In the genomic region with DNA sequence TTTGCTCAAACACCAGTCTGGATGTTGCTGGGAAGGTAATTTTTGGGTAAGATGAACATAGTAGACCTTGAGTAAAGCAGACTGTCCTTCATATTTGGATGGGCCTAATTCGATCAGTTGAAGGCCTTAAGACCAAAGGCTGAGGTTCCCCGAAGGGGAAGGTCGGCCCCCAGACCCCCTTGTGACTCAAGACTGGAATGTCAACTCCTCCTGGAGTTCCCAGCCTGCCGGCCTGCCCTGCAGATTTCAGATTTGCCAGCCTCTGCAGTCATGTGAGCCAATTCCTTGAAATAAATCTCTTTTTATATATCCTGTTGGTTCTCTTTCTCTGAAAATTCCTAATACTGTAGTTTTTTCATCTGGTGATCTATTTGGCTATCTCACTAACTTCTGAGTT, we compare ENCODE assay signal across 23 cellular contexts.
"Had no signal": no experiment of that assay in that cellular context is flagged by ENCODE, and none has a peak within 500 bp of the region (broad histone marks: within the 10 kb centered on the region; RNA-seq: fewer than 3 reads in every experiment).

No MANE protein-coding gene starts in this region.

- H3K4me3 Mint-ChIP-seq: activated CD4-positive, alpha-beta T cell treated with anti-CD3 and anti-CD28 coated beads, Interleukin-2, amount 10 ng/mL, durations not matched to agents 24 days and 14 days; naive B cell; T-helper 17 cell; type B pancreatic cell had no signal

- H3K9me3 ChIP-seq: lower lobe of right lung, ovary, psoas muscle, right atrium auricular region, thoracic aorta, vagina had no signal

- H3K9me3 Mint-ChIP-seq: type B pancreatic cell had no signal

- FAIRE-seq: keratinocyte had no signal

- H3K27ac Mint-ChIP-seq: naive B cell, T-helper 17 cell, type B pancreatic cell had no signal

- H3K4me3 ChIP-seq: heart right ventricle, lower lobe of right lung, ovary, psoas muscle, right atrium auricular region, thoracic aorta, vagina had no signal

- H3K27me3 Mint-ChIP-seq: activated CD4-positive, alpha-beta T cell treated with anti-CD3 and anti-CD28 coated beads, Interleukin-2, amount 10 ng/mL, durations not matched to agents 24 days and 14 days; T-helper 17 cell; type B pancreatic cell had no signal

- H3K4me1 ChIP-seq: heart right ventricle, lower lobe of right lung, psoas muscle, right atrium auricular region, vagina had no signal

- H3K27ac ChIP-seq: epithelial cell of prostate, lower lobe of right lung, ovary, psoas muscle, right atrium auricular region, thoracic aorta, vagina had no signal

- H3K36me3 ChIP-seq: heart right ventricle, lower lobe of right lung, ovary, right atrium auricular region, thoracic aorta, vagina had no signal

- H3K27me3 ChIP-seq: heart right ventricle, ovary, right atrium auricular region, vagina had no signal

- DNase-seq: activated CD4-positive, CD25-positive, alpha-beta regulatory T cell; activated CD8-positive, alpha-beta memory T cell treated with anti-CD3 and anti-CD28 coated beads for 24 hours; activated gamma-delta T cell; amygdala; cerebellar nuclear complex; cortex of kidney; heart right ventricle; lower lobe of right lung; mesendoderm; naive B cell; ovary; psoas muscle; stimulated activated CD4-positive, alpha-beta T cell treated with anti-CD3 and anti-CD28 coated beads, Interleukin-4, amount 100 ng/mL, for 24 hours; stimulated activated naive CD4-positive, alpha-beta T cell treated with Interleukin-2 at 50 U/mL for 16 hours; T-helper 17 cell had no signal

- H3K4me1 Mint-ChIP-seq: naive B cell had no signal

- H3K36me3 Mint-ChIP-seq: naive B cell, type B pancreatic cell had no signal

- ATAC-seq: heart right ventricle, left lobe of liver, psoas muscle, T-helper 17 cell had no signal
